ENCODE assay signal across 17 cellular contexts in the genomic region with DNA sequence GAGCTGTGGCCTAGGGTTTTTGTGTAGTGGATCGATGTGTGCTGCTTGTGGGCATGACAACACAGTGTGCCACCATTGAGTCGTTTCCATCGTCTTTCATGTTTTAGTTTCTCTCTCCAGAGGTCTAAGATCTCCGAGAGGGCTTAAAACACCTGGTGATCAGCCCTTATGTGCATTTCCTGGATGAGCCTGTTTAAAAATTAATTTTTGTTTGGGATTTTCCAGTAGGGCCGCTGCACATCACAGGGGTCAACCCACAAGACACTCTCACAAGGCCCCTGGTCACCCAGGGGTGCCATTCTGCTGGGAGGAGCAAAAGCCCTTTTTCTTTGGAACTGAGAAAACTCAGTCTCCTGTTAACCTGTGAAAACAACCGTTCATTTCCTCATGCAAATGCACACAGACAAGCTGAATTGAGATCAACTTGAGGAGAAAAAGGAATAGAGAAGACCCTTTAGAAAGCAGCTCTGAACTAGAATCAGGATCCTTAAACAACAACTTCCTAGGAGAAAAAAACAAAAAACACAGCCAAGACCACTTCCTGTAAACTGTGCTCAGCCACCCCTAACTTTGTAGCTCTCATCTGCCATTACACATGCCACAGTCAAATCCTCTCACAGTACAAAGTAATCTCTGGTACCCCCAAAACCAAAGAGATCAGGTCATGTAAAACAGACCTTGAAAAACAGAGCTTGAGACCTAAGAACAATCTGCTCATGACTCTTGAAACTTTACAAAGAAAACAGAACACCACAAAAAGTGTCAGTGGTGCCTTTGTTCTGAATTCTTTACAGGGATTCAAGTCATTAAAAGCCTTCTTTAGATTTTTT. TPM values are rescaled to one million over a fixed set of nuclear protein-coding genes. Genes with fewer than 3 reads are reported as not detected.
A peak's percentile ranks its signal among the peaks of the same experiment; 100 is the strongest.
DNase-seq lines count a peak whose midpoint lies in the region; ATAC-seq and TF ChIP-seq lines count a peak whose summit lies in the region.
"Had no signal": no experiment of that assay in that cellular context is flagged by ENCODE, and none has a peak within 500 bp of the region (broad histone marks: within the 10 kb centered on the region; RNA-seq: fewer than 3 reads in every experiment).

No MANE protein-coding gene starts in this region.

- no peak overlapping the region for H2BK120ac ChIP-seq in mesendoderm (ENCODE audit: low read depth, low read length)

- H3K4me1 ChIP-seq in Loucy (ENCODE audit: insufficient read depth, low read length, poor library complexity, severe bottlenecking) = no peaks in the 10 kb centered on the region
- H3K4me1 ChIP-seq in mesendoderm (ENCODE audit: control insufficient read depth, low read depth, low read length) = no peaks in the 10 kb centered on the region
- H3K4me1 ChIP-seq: adrenal gland, SJCRH30 had no signal

- H3K23ac ChIP-seq in mesendoderm (ENCODE audit: low read length) = no peak overlapping the region

- peaks cover 16% of the 10 kb centered on the region for H3K4me1 Mint-ChIP-seq in activated naive CD4-positive, alpha-beta T cell treated with anti-CD3 and anti-CD28 coated beads, Interleukin-2, amount 10 ng/mL, durations not matched to agents 7 days and 5 days
- H3K4me1 Mint-ChIP-seq in activated naive CD8-positive, alpha-beta T cell treated with anti-CD3 and anti-CD28 coated beads for 36 hours = peaks cover 20% of the 10 kb centered on the region
- peaks cover 23% of the 10 kb centered on the region for H3K4me1 Mint-ChIP-seq in stimulated activated naive CD8-positive, alpha-beta T cell treated with anti-CD3 and anti-CD28 coated beads, Interleukin-15, amount 100 ng/mL, for 72 hours

- H2BK15ac ChIP-seq in mesendoderm (replicated peaks; ENCODE audit: low read depth) = no peak overlapping the region

- DNase-seq in activated naive CD4-positive, alpha-beta T cell treated with anti-CD3 and anti-CD28 coated beads, Interleukin-2, amount 10 ng/mL, durations not matched to agents 7 days and 5 days = peak; percentile 28
- no peak for DNase-seq in activated naive CD4-positive, alpha-beta T cell treated with anti-CD3 and anti-CD28 coated beads, Interleukin-2, amount 50 U/mL, for 16 hours
- DNase-seq in activated naive CD8-positive, alpha-beta T cell treated with anti-CD3 and anti-CD28 coated beads for 36 hours = no peak
- DNase-seq in stimulated activated naive CD8-positive, alpha-beta T cell treated with anti-CD3 and anti-CD28 coated beads, Interleukin-15, amount 100 ng/mL, for 72 hours = peak in 1 of 2 donors; percentile 11
- DNase-seq in NCI-H1930 (lab: John Stamatoyannopoulos, UW) (no peak), putamen (ENCODE audit: low spot score) (no peak), mesendoderm (no peak)
- DNase-seq: adrenal gland; central memory CD4-positive, alpha-beta T cell; GM23248; hippocampal formation; NCI-H510A; pancreas; SJCRH30; stimulated activated naive CD4-positive, alpha-beta T cell treated with Interleukin-2 at 50 U/mL for 16 hours had no signal

- no peak overlapping the region for H3K4me3 Mint-ChIP-seq in activated naive CD4-positive, alpha-beta T cell treated with anti-CD3 and anti-CD28 coated beads, Interleukin-2, amount 10 ng/mL, durations not matched to agents 7 days and 5 days
- H3K4me3 Mint-ChIP-seq in activated naive CD8-positive, alpha-beta T cell treated with anti-CD3 and anti-CD28 coated beads for 36 hours = peak overlapping the region; percentile 5
- peak overlapping the region; percentile 61 to 67 for H3K4me3 Mint-ChIP-seq in stimulated activated naive CD8-positive, alpha-beta T cell treated with anti-CD3 and anti-CD28 coated beads, Interleukin-15, amount 100 ng/mL, for 72 hours

- no peak overlapping the region for H3K9ac ChIP-seq in Loucy (ENCODE audit: low read depth, low read length, poor library complexity, severe bottlenecking)
- H3K9ac ChIP-seq in mesendoderm (ENCODE audit: low read length) = no peak overlapping the region
- H3K9ac ChIP-seq: GM23248 had no signal

- no peak overlapping the region for H3K18ac ChIP-seq in mesendoderm (ENCODE audit: low read length)

- no peak overlapping the region for H2AK5ac ChIP-seq in mesendoderm (ENCODE audit: low read length)

- H3F3A ChIP-seq in Loucy (ENCODE audit: low read depth) = no peaks in the 10 kb centered on the region

- H3K27me3 ChIP-seq in Loucy (ENCODE audit: insufficient read depth, low read length, poor library complexity, severe bottlenecking) = no peaks in the 10 kb centered on the region
- H3K27me3 ChIP-seq in mesendoderm (ENCODE audit: insufficient read depth, low read length, poor library complexity) = no peaks in the 10 kb centered on the region
- H3K27me3 ChIP-seq: adrenal gland, pancreas, SJCRH30 had no signal

- no peak overlapping the region for H3K4ac ChIP-seq in mesendoderm (ENCODE audit: low read depth, low read length)

- no peaks in the 10 kb centered on the region for H3K9me2 ChIP-seq in Loucy (replicated peaks; ENCODE audit: low read depth, low read length)

- H4K5ac ChIP-seq in mesendoderm (ENCODE audit: low read length) = no peak overlapping the region

- H4K20me1 ChIP-seq in Loucy (ENCODE audit: insufficient read depth, low read length, poor library complexity, severe bottlenecking) = no peaks in the 10 kb centered on the region

- H3K36me3 Mint-ChIP-seq in activated naive CD4-positive, alpha-beta T cell treated with anti-CD3 and anti-CD28 coated beads, Interleukin-2, amount 10 ng/mL, durations not matched to agents 7 days and 5 days = peaks cover 21% of the 10 kb centered on the region
- H3K36me3 Mint-ChIP-seq in activated naive CD8-positive, alpha-beta T cell treated with anti-CD3 and anti-CD28 coated beads for 36 hours = peaks cover 29% of the 10 kb centered on the region

- peak; percentile 61 for ATAC-seq in stimulated activated naive CD8-positive, alpha-beta T cell treated with anti-CD3 and anti-CD28 coated beads, Interleukin-15, amount 100 ng/mL, for 72 hours
- ATAC-seq: pancreas had no signal

- H3K4me2 ChIP-seq in Loucy (ENCODE audit: low read depth, low read length, poor library complexity, severe bottlenecking) (no peak overlapping the region), mesendoderm (ENCODE audit: low read length) (no peak overlapping the region)

- H3K79me2 ChIP-seq in Loucy (ENCODE audit: insufficient read depth, low read length) (no peaks in the 10 kb centered on the region), mesendoderm (ENCODE audit: control insufficient read depth, insufficient read depth, low read length) (no peaks in the 10 kb centered on the region)

- no peak overlapping the region for H3K27ac ChIP-seq in mesendoderm (ENCODE audit: low read depth, low read length)
- H3K27ac ChIP-seq: adrenal gland, GM23248, pancreas, SJCRH30, skin epidermis had no signal

- H3K9me3 ChIP-seq in Loucy (ENCODE audit: insufficient read depth, low read depth, low read length) = peaks cover 8% of the 10 kb centered on the region; the same call in 1 of the 2 replicates
- H3K9me3 ChIP-seq: pancreas had no signal

- H2AFZ ChIP-seq in Loucy (ENCODE audit: low read length) = peak overlapping the region; percentile 61
- H2AFZ ChIP-seq: GM23248 had no signal

- no peak overlapping the region for H2BK5ac ChIP-seq in mesendoderm (ENCODE audit: low read length)

- H3K36me3 ChIP-seq in Loucy (ENCODE audit: insufficient read depth, low read length) (no peaks in the 10 kb centered on the region), mesendoderm (ENCODE audit: control insufficient read depth, insufficient read depth, low read length) (no peaks in the 10 kb centered on the region)
- H3K36me3 ChIP-seq: adrenal gland, pancreas, SJCRH30 had no signal

- WGBS in mesendoderm (ENCODE audit: extremely low coverage, insufficient coverage, low lambda C conversion rate) = no CpG with 5 or more reads among the region's 6 CpGs

- TF ChIP-seq CTCF in Loucy (conservative IDR thresholded peaks at IDR 0.05; ENCODE audit: low read length) = no peak

- H3K9me3 Mint-ChIP-seq in activated naive CD4-positive, alpha-beta T cell treated with anti-CD3 and anti-CD28 coated beads, Interleukin-2, amount 10 ng/mL, durations not matched to agents 7 days and 5 days = peaks cover 22% of the 10 kb centered on the region
- H3K9me3 Mint-ChIP-seq in activated naive CD8-positive, alpha-beta T cell treated with anti-CD3 and anti-CD28 coated beads for 36 hours = peaks cover 22% of the 10 kb centered on the region
- peaks cover 12 to 16% of the 10 kb centered on the region in 2 donors for H3K9me3 Mint-ChIP-seq in stimulated activated naive CD8-positive, alpha-beta T cell treated with anti-CD3 and anti-CD28 coated beads, Interleukin-15, amount 100 ng/mL, for 72 hours

- H3K56ac ChIP-seq in mesendoderm (ENCODE audit: low read length) = no peak overlapping the region

- no peak overlapping the region for H4K8ac ChIP-seq in mesendoderm (ENCODE audit: low read depth, low read length)

- peak overlapping the region; percentile 88 for H3K27ac Mint-ChIP-seq in activated naive CD4-positive, alpha-beta T cell treated with anti-CD3 and anti-CD28 coated beads, Interleukin-2, amount 10 ng/mL, durations not matched to agents 7 days and 5 days
- H3K27ac Mint-ChIP-seq in activated naive CD8-positive, alpha-beta T cell treated with anti-CD3 and anti-CD28 coated beads for 36 hours = peak overlapping the region; percentile 84
- H3K27ac Mint-ChIP-seq in stimulated activated naive CD8-positive, alpha-beta T cell treated with anti-CD3 and anti-CD28 coated beads, Interleukin-15, amount 100 ng/mL, for 72 hours = peak overlapping the region; percentile 90 to 95

- H3K4me3 ChIP-seq in Loucy (ENCODE audit: low read length, poor library complexity, severe bottlenecking) (no peak overlapping the region), mesendoderm (ENCODE audit: low read length) (no peak overlapping the region)
- H3K4me3 ChIP-seq: adrenal gland, GM23248, pancreas, SJCRH30, skin epidermis had no signal

- H3K79me1 ChIP-seq in mesendoderm (ENCODE audit: low read length) = no peaks in the 10 kb centered on the region

- CTCF ChIA-PET in activated naive CD4-positive, alpha-beta T cell treated with anti-CD3 and anti-CD28 coated beads, Interleukin-2, amount 10 ng/mL, durations not matched to agents 7 days and 5 days (lab: Charles Lee) = interaction anchor here (2.3 kb wide), 1 partner anchor 11 kb away, joined by 4 read pairs; no protein-coding TSS in a partner anchor

- no peaks in the 10 kb centered on the region for H3K27me3 Mint-ChIP-seq in activated naive CD4-positive, alpha-beta T cell treated with anti-CD3 and anti-CD28 coated beads, Interleukin-2, amount 10 ng/mL, durations not matched to agents 7 days and 5 days
- no peaks in the 10 kb centered on the region for H3K27me3 Mint-ChIP-seq in activated naive CD8-positive, alpha-beta T cell treated with anti-CD3 and anti-CD28 coated beads for 36 hours
- no peaks in the 10 kb centered on the region for H3K27me3 Mint-ChIP-seq in stimulated activated naive CD8-positive, alpha-beta T cell treated with anti-CD3 and anti-CD28 coated beads, Interleukin-15, amount 100 ng/mL, for 72 hours

RNA-seq across cellular contexts. Expression of a gene that starts 8.3 kb away (rescaled TPM):
- 10 to 100 TPM; 18.8 to 19.7 TPM for total RNA-seq in activated naive CD8-positive, alpha-beta T cell treated with anti-CD3 and anti-CD28 coated beads for 36 hours
- polyA plus RNA-seq in mesendoderm (2013, experiment 1 of 2) = 12.5 TPM
- 12.6 TPM for polyA plus RNA-seq in mesendoderm (2013, experiment 2 of 2)

RNA-seq across cellular contexts. Expression of a gene that starts 39.4 kb away (rescaled TPM):
- 10 to 100 TPM; 29.1 to 33.5 TPM for total RNA-seq in activated naive CD8-positive, alpha-beta T cell treated with anti-CD3 and anti-CD28 coated beads for 36 hours
- 26.1 TPM for polyA plus RNA-seq in mesendoderm (2013, experiment 1 of 2)
- polyA plus RNA-seq in mesendoderm (2013, experiment 2 of 2) = 27.6 TPM
